ENCODE assay signal across 1 cellular context in genomic region chr1:224356685-224357625, GRCh38.
TF ChIP-seq lines count a peak whose summit lies in the region.

TSS of gene CNIH4 (plus strand) at chr1:224356879. CDS start at chr1:224356925, 46 bp downstream.

TF ChIP-seq in K562, 482 proteins besides CTCF, POLR2A, EP300 and RAD21 (continued from another document and continues in another):
- TF ChIP-seq CUX1 (CRISPR knock-in tag; IDR thresholded peaks at IDR 0.05) (no peak), ZNF146 (CRISPR knock-in tag; IDR thresholded peaks at IDR 0.05; ENCODE audit: unreplicated experiment) (no peak), PURB (CRISPR knock-in tag; IDR thresholded peaks at IDR 0.05; ENCODE audit: low read depth) (no peak), KDM2B (CRISPR knock-in tag; IDR thresholded peaks at IDR 0.05) (peak; percentile 89), PHF20 (IDR thresholded peaks at IDR 0.05; ENCODE audit: partially characterized antibody) (peak; percentile 54), SUPT5H (IDR thresholded peaks at IDR 0.05) (peak; percentile 86), SMARCA4 (IDR thresholded peaks at IDR 0.05) (peak; percentile 57; the same call in 1 of the 2 replicates), ZC3H11A (IDR thresholded peaks at IDR 0.05; ENCODE audit: low read depth, low read length) (no peak), BHLHE40 (IDR thresholded peaks at IDR 0.05; ENCODE audit: low read length) (0 out of 2 replicates have a peak, but pooled peaks have one; percentile 38), ZNF318 (IDR thresholded peaks at IDR 0.05; ENCODE audit: borderline replicate concordance in 1 of 2, low read depth in 1 of 2) (no peak), ZNF75A (CRISPR knock-in tag; IDR thresholded peaks at IDR 0.05) (no peak), CBFA2T2 (conservative IDR thresholded peaks at IDR 0.05) (no peak), CXXC5 (CRISPR knock-in tag; IDR thresholded peaks at IDR 0.05) (peak; percentile 83), ATF1 (CRISPR knock-in tag; IDR thresholded peaks at IDR 0.05) (no peak), ATF1 (tag; IDR thresholded peaks at IDR 0.05) (peak; percentile 87), POLR2B (IDR thresholded peaks at IDR 0.05; ENCODE audit: low read depth, partially characterized antibody) (peak; percentile 69), HINFP (tag; conservative IDR thresholded peaks at IDR 0.05; ENCODE audit: low read depth) (no peak), RFX5 (IDR thresholded peaks at IDR 0.05; ENCODE audit: low read depth, low read length) (peak; percentile 40; the same call in 1 of the 2 replicates), ATF2 (CRISPR knock-in tag; IDR thresholded peaks at IDR 0.05) (0 out of 2 replicates have a peak, but pooled peaks have one; percentile 60), ZNF76 (CRISPR knock-in tag; IDR thresholded peaks at IDR 0.05; ENCODE audit: borderline replicate concordance) (no peak), GTF2F1 (IDR thresholded peaks at IDR 0.05; ENCODE audit: low read depth, low read length) (peak; percentile 4; the same call in 1 of the 2 replicates), RB1 (IDR thresholded peaks at IDR 0.05; ENCODE audit: low read depth) (peak; percentile 65), SAP30 (IDR thresholded peaks at IDR 0.05; ENCODE audit: borderline replicate concordance, insufficient read depth, low read depth, low read length, poor library complexity, severe bottlenecking) (peak; percentile 88), YY1 (IDR thresholded peaks at IDR 0.05; ENCODE audit: borderline replicate concordance in 1 of 3, control insufficient read depth in 1 of 3, extremely low read depth in 1 of 3, insufficient read depth in 3 of 3, insufficient read length in 1 of 3, insufficient replicate concordance in 2 of 3, low read depth in 1 of 3, low read length in 2 of 3) (peak in 2 of 3 experiments; percentile 53 to 63), PHF8 (IDR thresholded peaks at IDR 0.05; ENCODE audit: borderline replicate concordance, low read length) (peak; percentile 93; the same call in 1 of the 2 replicates), CBFB (CRISPR knock-in tag; IDR thresholded peaks at IDR 0.05) (no peak), MBD2 (IDR thresholded peaks at IDR 0.05; ENCODE audit: borderline replicate concordance, low read depth) (peak; percentile 66), SMARCE1 (IDR thresholded peaks at IDR 0.05) (no peak), CLOCK (CRISPR knock-in tag; IDR thresholded peaks at IDR 0.05; ENCODE audit: borderline replicate concordance) (no peak), COPS2 (conservative IDR thresholded peaks at IDR 0.05) (no peak), HMBOX1 (IDR thresholded peaks at IDR 0.05) (no peak), TAF9B (IDR thresholded peaks at IDR 0.05; ENCODE audit: partially characterized antibody) (no peak), POLR2G (IDR thresholded peaks at IDR 0.05; ENCODE audit: low read depth, low read length) (peak; percentile 84), DLX4 (CRISPR knock-in tag; IDR thresholded peaks at IDR 0.05) (no peak), CTBP1 (IDR thresholded peaks at IDR 0.05; ENCODE audit: borderline replicate concordance) (peak; percentile 91), CCNT2 (IDR thresholded peaks at IDR 0.05; ENCODE audit: borderline replicate concordance, extremely low read depth, insufficient read length, low read depth, low read length) (no peak), MTA2 (IDR thresholded peaks at IDR 0.05; ENCODE audit: low read depth) (no peak), MTF1 (CRISPR knock-in tag; IDR thresholded peaks at IDR 0.05; ENCODE audit: borderline replicate concordance) (no peak), NR3C1 (CRISPR knock-in tag; IDR thresholded peaks at IDR 0.05) (0 out of 2 replicates have a peak, but pooled peaks have one; percentile 73), BRF1 (IDR thresholded peaks at IDR 0.05; ENCODE audit: borderline replicate concordance, extremely low read depth, insufficient read length) (no peak), TOE1 (IDR thresholded peaks at IDR 0.05; ENCODE audit: borderline replicate concordance) (no peak), TOE1 (CRISPR knock-in tag; IDR thresholded peaks at IDR 0.05; ENCODE audit: borderline replicate concordance, low read depth) (no peak), NFE2 (IDR thresholded peaks at IDR 0.05; ENCODE audit: low read depth) (0 out of 2 replicates have a peak, but pooled peaks have one; percentile 2), RNF2 (IDR thresholded peaks at IDR 0.05) (no peak)
